1 cellular context compared by ENCODE assay signal in genomic region chr3:49016414-49017228, GRCh38.
TF ChIP-seq lines count a peak whose summit lies in the region.

No MANE protein-coding gene starts in this region.

TF ChIP-seq in HCT116, 20 proteins besides CTCF, POLR2A, EP300 and RAD21:
- TF ChIP-seq YY1 (IDR thresholded peaks at IDR 0.05; ENCODE audit: extremely low read depth, insufficient replicate concordance, low read depth, low read length), result no peak
- TF ChIP-seq TCF7L2 (IDR thresholded peaks at IDR 0.05; ENCODE audit: borderline replicate concordance, extremely low read depth, insufficient read depth, insufficient read length), result no peak
- TF ChIP-seq, protein P1, sequence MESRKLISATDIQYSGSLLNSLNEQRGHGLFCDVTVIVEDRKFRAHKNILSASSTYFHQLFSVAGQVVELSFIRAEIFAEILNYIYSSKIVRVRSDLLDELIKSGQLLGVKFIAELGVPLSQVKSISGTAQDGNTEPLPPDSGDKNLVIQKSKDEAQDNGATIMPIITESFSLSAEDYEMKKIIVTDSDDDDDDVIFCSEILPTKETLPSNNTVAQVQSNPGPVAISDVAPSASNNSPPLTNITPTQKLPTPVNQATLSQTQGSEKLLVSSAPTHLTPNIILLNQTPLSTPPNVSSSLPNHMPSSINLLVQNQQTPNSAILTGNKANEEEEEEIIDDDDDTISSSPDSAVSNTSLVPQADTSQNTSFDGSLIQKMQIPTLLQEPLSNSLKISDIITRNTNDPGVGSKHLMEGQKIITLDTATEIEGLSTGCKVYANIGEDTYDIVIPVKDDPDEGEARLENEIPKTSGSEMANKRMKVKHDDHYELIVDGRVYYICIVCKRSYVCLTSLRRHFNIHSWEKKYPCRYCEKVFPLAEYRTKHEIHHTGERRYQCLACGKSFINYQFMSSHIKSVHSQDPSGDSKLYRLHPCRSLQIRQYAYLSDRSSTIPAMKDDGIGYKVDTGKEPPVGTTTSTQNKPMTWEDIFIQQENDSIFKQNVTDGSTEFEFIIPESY (IDR thresholded peaks at IDR 0.05; ENCODE audit: extremely low read depth, insufficient replicate concordance, low read length), result no peak
- TF ChIP-seq JUND (IDR thresholded peaks at IDR 0.05), result no peak
- no peak for TF ChIP-seq FOSL1 (IDR thresholded peaks at IDR 0.05; ENCODE audit: low read depth)
- no peak for TF ChIP-seq ZNF274 (IDR thresholded peaks at IDR 0.05; ENCODE audit: low read depth, low read length)
- no peak for TF ChIP-seq CBX3 (IDR thresholded peaks at IDR 0.05; ENCODE audit: low read depth)
- TF ChIP-seq POLR2AphosphoS5 (IDR thresholded peaks at IDR 0.05; ENCODE audit: low read depth, low read length), result peak; percentile 33; the same call in 1 of the 2 replicates
